Comparison of ENCODE assay signal across 8 cellular contexts in the genomic region with DNA sequence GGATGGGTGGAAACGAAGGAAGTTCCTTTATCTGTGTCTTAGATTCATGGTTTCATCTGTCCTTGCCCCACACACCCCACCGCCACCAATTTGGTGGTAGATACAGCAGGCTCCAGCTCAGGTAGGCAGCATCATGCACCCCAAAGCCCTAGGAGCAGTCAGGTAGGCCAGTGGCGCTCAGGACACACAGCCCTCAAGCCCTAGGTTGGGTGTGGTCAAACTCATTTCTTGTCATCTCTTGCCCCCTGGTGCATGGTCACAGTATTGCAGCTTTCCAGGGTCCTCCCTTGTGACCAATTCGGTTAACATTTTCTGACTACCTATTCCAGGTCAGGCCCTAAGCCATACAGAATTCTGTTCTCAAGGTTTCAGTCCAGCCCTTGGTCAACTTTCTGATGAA.
DNase-seq lines count a peak whose midpoint lies in the region; ATAC-seq and TF ChIP-seq lines count a peak whose summit lies in the region.

No MANE protein-coding gene starts in this region.

- H3K4me1 ChIP-seq in parathyroid adenoma, result no peaks in the 10 kb centered on the region

- POLR2A ChIA-PET in HEK293T (lab: Yijun Ruan, JAX), result no interaction called here

- TF ChIP-seq POLR2A in erythroblast (IDR thresholded peaks at IDR 0.05; ENCODE audit: low read length), result no peak

- H3K27ac ChIP-seq in parathyroid adenoma, result no peak overlapping the region

- DNase-seq in NCI-H345 (lab: John Stamatoyannopoulos, UW), result peak; percentile 11
- no peak for DNase-seq in NCI-H345 treated with DMSO at 0.1 percent for 48 hours (lab: John Stamatoyannopoulos, UW; ENCODE audit: unreplicated experiment)
- peak; percentile 70 for DNase-seq in HEK293T (ENCODE audit: extremely low spot score)
- DNase-seq in NCI-H2107 treated with DMSO at 0.1 percent for 48 hours (lab: John Stamatoyannopoulos, UW; ENCODE audit: unreplicated experiment), result peak; percentile 18
- peak; percentile 4 to 14 for DNase-seq in activated CD8-positive, alpha-beta memory T cell treated with anti-CD3 and anti-CD28 coated beads for 1 hour (ENCODE audit: extremely low read depth in 1 of 2, low read depth in 1 of 2)
- peak; percentile 57 to 81 for DNase-seq in erythroblast (lab: John Stamatoyannopoulos, UW)

- ATAC-seq in HG03432 (IDR thresholded peaks at IDR 0.05; ENCODE audit: unreplicated experiment), result no peak

- no peak overlapping the region for H3K4me3 ChIP-seq in parathyroid adenoma (ENCODE audit: low read depth, low read length)

- H2AFZ ChIP-seq in parathyroid adenoma, result no peak overlapping the region

- CTCF ChIA-PET in HEK293T (lab: Yijun Ruan, JAX), result interaction anchor here (1.0 kb wide), 1 partner anchor 529 kb away, joined by 3 read pairs; no protein-coding TSS in a partner anchor

- peak; percentile 33 for TF ChIP-seq CTCF in parathyroid adenoma (IDR thresholded peaks at IDR 0.05)

- no peak overlapping the region for H3K4me2 ChIP-seq in parathyroid adenoma (ENCODE audit: low read length)

- no peaks in the 10 kb centered on the region for H3K9me3 ChIP-seq in parathyroid adenoma (ENCODE audit: control insufficient read depth, low read length)

- no peaks in the 10 kb centered on the region for H3K36me3 ChIP-seq in parathyroid adenoma (ENCODE audit: control insufficient read depth, insufficient read depth, low read length)

- no peaks in the 10 kb centered on the region for H3K27me3 ChIP-seq in parathyroid adenoma (ENCODE audit: control insufficient read depth, insufficient read depth, low read length)

- H3K9ac ChIP-seq in parathyroid adenoma, result no peak overlapping the region

- H3K79me2 ChIP-seq in parathyroid adenoma, result no peaks in the 10 kb centered on the region

TF ChIP-seq in HEK293T, 16 proteins besides CTCF, POLR2A, EP300 and RAD21:
- TF ChIP-seq SP1 (IDR thresholded peaks at IDR 0.05), result no peak
- TF ChIP-seq L3MBTL2 (conservative IDR thresholded peaks at IDR 0.05), result no peak
- TF ChIP-seq LEF1 (IDR thresholded peaks at IDR 0.05; ENCODE audit: borderline replicate concordance), result no peak
- no peak for TF ChIP-seq FOXA1 (IDR thresholded peaks at IDR 0.05)
- no peak for TF ChIP-seq SUZ12 (IDR thresholded peaks at IDR 0.05)
- no peak for TF ChIP-seq ARNT (IDR thresholded peaks at IDR 0.05)
- no peak for TF ChIP-seq BHLHE40 (IDR thresholded peaks at IDR 0.05; ENCODE audit: borderline replicate concordance)
- no peak for TF ChIP-seq ZNF384 (IDR thresholded peaks at IDR 0.05)
- no peak for TF ChIP-seq NFRKB (IDR thresholded peaks at IDR 0.05)
- no peak for TF ChIP-seq FOXM1 (IDR thresholded peaks at IDR 0.05; ENCODE audit: borderline replicate concordance)
- TF ChIP-seq ELF4 (IDR thresholded peaks at IDR 0.05), result no peak
